ENCODE assay signal across 15 cellular contexts in the genomic region with DNA sequence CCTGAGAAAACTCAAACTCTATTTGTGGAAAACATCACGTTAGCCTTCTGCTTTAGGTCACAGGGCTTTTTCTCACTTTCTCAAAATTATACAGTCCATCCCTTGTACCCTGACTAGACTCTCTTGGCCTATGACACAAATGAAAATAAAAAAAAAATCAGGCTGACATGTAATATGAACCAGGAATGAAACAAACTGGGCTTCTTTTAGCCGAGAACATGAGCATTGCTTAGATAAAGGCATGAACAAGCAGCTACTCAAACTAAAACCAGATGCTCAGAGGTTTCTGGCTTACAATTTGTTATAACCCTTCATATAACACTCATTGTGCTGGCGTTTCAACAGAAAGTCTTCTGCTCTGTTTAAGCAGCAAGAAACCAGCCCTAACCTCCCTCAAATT.
DNase-seq lines count a peak whose midpoint lies in the region; ATAC-seq and TF ChIP-seq lines count a peak whose summit lies in the region.
"Had no signal": no experiment of that assay in that cellular context is flagged by ENCODE, and none has a peak within 500 bp of the region (broad histone marks: within the 10 kb centered on the region; RNA-seq: fewer than 3 reads in every experiment).

No MANE protein-coding gene starts in this region.

- no peaks in the 10 kb centered on the region for H3K36me3 ChIP-seq in heart right ventricle
- no peaks in the 10 kb centered on the region for H3K36me3 ChIP-seq in CD8-positive, alpha-beta memory T cell (ENCODE audit: insufficient read depth, low read length)

- CTCF ChIA-PET in CD8-positive, alpha-beta memory T cell (lab: Charles Lee) = interaction anchor here (1.5 kb wide), 1 partner anchor 8 kb away, joined by 3 read pairs; no protein-coding TSS in a partner anchor

- intact Hi-C loops in heart right ventricle (cut with DNase I) = no loop called here

- peak; percentile 16 to 83 (median 66) for ATAC-seq in heart right ventricle

- TF ChIP-seq CTCF in astrocyte of the cerebellum (IDR thresholded peaks at IDR 0.05; ENCODE audit: low read depth, low read length, missing control alignments) (no peak), heart right ventricle (IDR thresholded peaks at IDR 0.05) (no peak)

- POLR2A ChIA-PET in CD8-positive, alpha-beta memory T cell (lab: Charles Lee) = no interaction called here

- H3K27ac Mint-ChIP-seq in CD8-positive, alpha-beta memory T cell = no peak overlapping the region
- H3K27ac Mint-ChIP-seq: activated naive CD4-positive, alpha-beta T cell treated with anti-CD3 and anti-CD28 coated beads, Interleukin-2, amount 10 ng/mL, durations not matched to agents 7 days and 5 days had no signal

- peaks cover 0 to 13% (median 0%) of the 10 kb centered on the region in 9 donors for H3K4me1 ChIP-seq in heart right ventricle
- no peaks in the 10 kb centered on the region for H3K4me1 ChIP-seq in CD8-positive, alpha-beta memory T cell (ENCODE audit: insufficient read depth, low read length)
- H3K4me1 ChIP-seq: parathyroid adenoma had no signal

- H3K9me3 ChIP-seq in heart right ventricle = no peaks in the 10 kb centered on the region
- no peaks in the 10 kb centered on the region for H3K9me3 ChIP-seq in CD8-positive, alpha-beta memory T cell (ENCODE audit: low read length)

- H3K27me3 ChIP-seq in heart right ventricle = peaks cover 0 to 4% (median 0%) of the 10 kb centered on the region in 7 donors
- no peaks in the 10 kb centered on the region for H3K27me3 ChIP-seq in CD8-positive, alpha-beta memory T cell (ENCODE audit: insufficient read depth, low read length, poor library complexity, severe bottlenecking)

- in situ Hi-C loops in astrocyte of the cerebellum (cut with HindIII; ENCODE audit: low sequenced_read_pairs) = no loop called here

- peaks cover 6 to 23% of the 10 kb centered on the region in 2 donors for H3K27me3 Mint-ChIP-seq in CD8-positive, alpha-beta memory T cell

- peak; percentile 66 for DNase-seq in AG20443 (ENCODE audit: low spot score)
- peak; percentile 41 for DNase-seq in astrocyte of the cerebellum (ENCODE audit: low read depth)
- DNase-seq in heart right ventricle = no peak
- DNase-seq in skeletal muscle cell (ENCODE audit: low read depth) = peak; percentile 49
- no peak for DNase-seq in CD8-positive, alpha-beta memory T cell
- no peak for DNase-seq in SKM-1 (lab: John Stamatoyannopoulos, UW; ENCODE audit: unreplicated experiment)
- no peak for DNase-seq in stimulated activated CD4-positive, alpha-beta T cell treated with anti-CD3 and anti-CD28 coated beads, Interleukin-15, amount 100 ng/mL, for 24 hours
- DNase-seq in activated effector memory CD4-positive, alpha-beta T cell treated with anti-CD3 and anti-CD28 coated beads, Interleukin-2, amount 50 U/mL, for 16 hours = no peak
- DNase-seq: activated CD8-positive, alpha-beta memory T cell treated with anti-CD3 and anti-CD28 coated beads for 24 hours; activated naive CD4-positive, alpha-beta T cell treated with anti-CD3 and anti-CD28 coated beads, Interleukin-2, amount 10 ng/mL, durations not matched to agents 7 days and 5 days; KG1; NCI-H1417; NCI-H524; T1000 had no signal

- H3K4me3 ChIP-seq in astrocyte of the cerebellum (ENCODE audit: low read depth, low read length) = no peak overlapping the region
- H3K4me3 ChIP-seq in heart right ventricle = no peak overlapping the region
- no peak overlapping the region for H3K4me3 ChIP-seq in skeletal muscle cell (ENCODE audit: low read depth, low read length)
- no peak overlapping the region for H3K4me3 ChIP-seq in CD8-positive, alpha-beta memory T cell (ENCODE audit: low read length)

- H3K27ac ChIP-seq in heart right ventricle = peak overlapping the region in 4 of 10 donors; percentile 15 to 51 (median 40)
- H3K27ac ChIP-seq in CD8-positive, alpha-beta memory T cell (ENCODE audit: low read depth, low read length) = no peak overlapping the region
- H3K27ac ChIP-seq: parathyroid adenoma had no signal

- no peaks in the 10 kb centered on the region for H3K4me1 Mint-ChIP-seq in CD8-positive, alpha-beta memory T cell
- H3K4me1 Mint-ChIP-seq: activated naive CD4-positive, alpha-beta T cell treated with anti-CD3 and anti-CD28 coated beads, Interleukin-2, amount 10 ng/mL, durations not matched to agents 7 days and 5 days had no signal

- H3K4me3 Mint-ChIP-seq in CD8-positive, alpha-beta memory T cell = no peak overlapping the region
- H3K4me3 Mint-ChIP-seq: activated naive CD4-positive, alpha-beta T cell treated with anti-CD3 and anti-CD28 coated beads, Interleukin-2, amount 10 ng/mL, durations not matched to agents 7 days and 5 days had no signal

- 65 to 71% methylated on average over 3 of the region's 3 CpGs for WGBS in heart right ventricle, 2 donors

- H3K9me3 Mint-ChIP-seq in CD8-positive, alpha-beta memory T cell = no peaks in the 10 kb centered on the region
- H3K9me3 Mint-ChIP-seq: activated naive CD4-positive, alpha-beta T cell treated with anti-CD3 and anti-CD28 coated beads, Interleukin-2, amount 10 ng/mL, durations not matched to agents 7 days and 5 days had no signal

- H3K36me3 Mint-ChIP-seq in CD8-positive, alpha-beta memory T cell = no peaks in the 10 kb centered on the region
- H3K36me3 Mint-ChIP-seq: activated naive CD4-positive, alpha-beta T cell treated with anti-CD3 and anti-CD28 coated beads, Interleukin-2, amount 10 ng/mL, durations not matched to agents 7 days and 5 days had no signal

Comparison
In these comparisons a context has a peak if more than half of its experiments do, and no peak if none do; other contexts are left out.
1. DNase-seq: peak in AG20443 (single experiment), astrocyte of the cerebellum (single experiment) and skeletal muscle cell (single experiment); none in heart right ventricle (0 of 2), CD8-positive, alpha-beta memory T cell (0 of 5), SKM-1 (single experiment), stimulated activated CD4-positive, alpha-beta T cell treated with anti-CD3 and anti-CD28 coated beads, Interleukin-15, amount 100 ng/mL, for 24 hours (single experiment) and activated effector memory CD4-positive, alpha-beta T cell treated with anti-CD3 and anti-CD28 coated beads, Interleukin-2, amount 50 U/mL, for 16 hours (single experiment).